ENCODE assay signal across 7 cellular contexts in genomic region chr3:197891-198491, GRCh38. TPM values are rescaled to one million over a fixed set of nuclear protein-coding genes. Genes with fewer than 3 reads are reported as not detected.
A peak's percentile ranks its signal among the peaks of the same experiment; 100 is the strongest.
DNase-seq lines count a peak whose midpoint lies in the region; ATAC-seq and TF ChIP-seq lines count a peak whose summit lies in the region.

No MANE protein-coding gene starts in this region.

- H3K36me3 ChIP-seq in Peyer's patch: no peaks in the 10 kb centered on the region
- no peaks in the 10 kb centered on the region for H3K36me3 ChIP-seq in iPS-20b (ENCODE audit: insufficient read depth, low read depth, low read length)
- H3K36me3 ChIP-seq in testis (ENCODE audit: low read depth, missing control alignments): no peaks in the 10 kb centered on the region

- peaks cover 2% of the 10 kb centered on the region for H3K9me3 Mint-ChIP-seq in activated CD8-positive, alpha-beta memory T cell treated with anti-CD3 and anti-CD28 coated beads, Interleukin-2, amount 10 ng/mL, durations not matched to agents 7 days and 5 days (ENCODE audit: low read depth)

- H3K4me1 Mint-ChIP-seq in activated CD8-positive, alpha-beta memory T cell treated with anti-CD3 and anti-CD28 coated beads, Interleukin-2, amount 10 ng/mL, durations not matched to agents 7 days and 5 days: peaks cover 3% of the 10 kb centered on the region

- H3K27me3 Mint-ChIP-seq in activated CD8-positive, alpha-beta memory T cell treated with anti-CD3 and anti-CD28 coated beads, Interleukin-2, amount 10 ng/mL, durations not matched to agents 7 days and 5 days: peaks cover 9% of the 10 kb centered on the region

- CTCF ChIA-PET in activated CD8-positive, alpha-beta memory T cell treated with anti-CD3 and anti-CD28 coated beads, Interleukin-2, amount 10 ng/mL, durations not matched to agents 7 days and 5 days (lab: Charles Lee): no interaction called here

- peaks cover 3% of the 10 kb centered on the region for H3K36me3 Mint-ChIP-seq in activated CD8-positive, alpha-beta memory T cell treated with anti-CD3 and anti-CD28 coated beads, Interleukin-2, amount 10 ng/mL, durations not matched to agents 7 days and 5 days

- TF ChIP-seq CTCF in Peyer's patch (IDR thresholded peaks at IDR 0.05) (no peak), testis (IDR thresholded peaks at IDR 0.05) (no peak)

- peak overlapping the region; percentile 47 to 78 (median 64) for H3K27ac ChIP-seq in Peyer's patch
- no peak overlapping the region for H3K27ac ChIP-seq in iPS-20b (ENCODE audit: low read length)
- H3K27ac ChIP-seq in testis: peak overlapping the region in 1 of 2 donors; percentile 59

- TF ChIP-seq POLR2A in Peyer's patch (IDR thresholded peaks at IDR 0.05) (no peak), testis (IDR thresholded peaks at IDR 0.05) (no peak)

- H3K4me3 ChIP-seq in Peyer's patch (peak overlapping the region; percentile 43 to 61 (median 49)), iPS-20b (ENCODE audit: low read length) (peak overlapping the region; percentile 71), testis (peak overlapping the region; percentile 60 to 69)

- H3K27ac Mint-ChIP-seq in activated CD8-positive, alpha-beta memory T cell treated with anti-CD3 and anti-CD28 coated beads, Interleukin-2, amount 10 ng/mL, durations not matched to agents 7 days and 5 days: no peak overlapping the region

- H3K27me3 ChIP-seq in Peyer's patch (peaks cover 0 to 15% of the 10 kb centered on the region in 2 donors), iPS-20b (ENCODE audit: insufficient read depth, low read length) (peaks cover 87% of the 10 kb centered on the region), testis (no peaks in the 10 kb centered on the region)

- H3K4me1 ChIP-seq in Peyer's patch: peaks cover 0 to 17% (median 0%) of the 10 kb centered on the region in 4 donors
- H3K4me1 ChIP-seq in iPS-20b (ENCODE audit: insufficient read depth, low read length): no peaks in the 10 kb centered on the region
- H3K4me1 ChIP-seq in testis: no peaks in the 10 kb centered on the region

- no peak overlapping the region for H3K4me3 Mint-ChIP-seq in activated CD8-positive, alpha-beta memory T cell treated with anti-CD3 and anti-CD28 coated beads, Interleukin-2, amount 10 ng/mL, durations not matched to agents 7 days and 5 days

- intact Hi-C loops in testis (cut with DNase I; ENCODE audit: low total_unique reads): no loop called here

- 1 to 5% methylated on average over 29 to 50 of the region's 64 CpGs for WGBS in testis, 2 donors

- peak; percentile 42 for ATAC-seq in GM19467 (IDR thresholded peaks at IDR 0.05; ENCODE audit: unreplicated experiment)
- ATAC-seq in activated CD8-positive, alpha-beta memory T cell treated with anti-CD3 and anti-CD28 coated beads, Interleukin-2, amount 10 ng/mL, durations not matched to agents 7 days and 5 days: no peak

- no peak overlapping the region for H3K9ac ChIP-seq in iPS-20b (ENCODE audit: low read depth, low read length)

- no peaks in the 10 kb centered on the region for H3K9me3 ChIP-seq in Peyer's patch
- H3K9me3 ChIP-seq in iPS-20b (ENCODE audit: insufficient read depth, low read depth, low read length): no peaks in the 10 kb centered on the region
- H3K9me3 ChIP-seq in testis: no peaks in the 10 kb centered on the region

- DNase-seq in Peyer's patch (peak in 1 of 3 donors; percentile 44), testis (peak; percentile 58), NCI-H1436 (lab: John Stamatoyannopoulos, UW) (no peak)
- no peak for DNase-seq in activated CD8-positive, alpha-beta memory T cell treated with anti-CD3 and anti-CD28 coated beads, Interleukin-2, amount 10 ng/mL, durations not matched to agents 7 days and 5 days
- DNase-seq in activated CD4-positive, alpha-beta T cell treated with anti-CD3 and anti-CD28 coated beads, Interleukin-2, amount 50 U/mL, for 4 hours: no peak

RNA-seq across cellular contexts. Expression of gene CHL1, which starts 1.4 kb away (rescaled TPM):
- total RNA-seq in Peyer's patch: 10 to 100 TPM in 1 of 4 donors, 1 to 10 TPM in 3; 1.6 to 61.1 (median 5.3) TPM
- total RNA-seq in testis: 10 to 100 TPM in 1 of 2 donors, 1 to 10 TPM in 1; 9.0 to 15.4 TPM
- polyA plus RNA-seq in testis (ENCODE audit: insufficient read depth, low read depth, low replicate concordance): 9.1 TPM
- total RNA-seq in activated CD8-positive, alpha-beta memory T cell treated with anti-CD3 and anti-CD28 coated beads, Interleukin-2, amount 10 ng/mL, durations not matched to agents 7 days and 5 days: not detected
